In the genomic region with DNA sequence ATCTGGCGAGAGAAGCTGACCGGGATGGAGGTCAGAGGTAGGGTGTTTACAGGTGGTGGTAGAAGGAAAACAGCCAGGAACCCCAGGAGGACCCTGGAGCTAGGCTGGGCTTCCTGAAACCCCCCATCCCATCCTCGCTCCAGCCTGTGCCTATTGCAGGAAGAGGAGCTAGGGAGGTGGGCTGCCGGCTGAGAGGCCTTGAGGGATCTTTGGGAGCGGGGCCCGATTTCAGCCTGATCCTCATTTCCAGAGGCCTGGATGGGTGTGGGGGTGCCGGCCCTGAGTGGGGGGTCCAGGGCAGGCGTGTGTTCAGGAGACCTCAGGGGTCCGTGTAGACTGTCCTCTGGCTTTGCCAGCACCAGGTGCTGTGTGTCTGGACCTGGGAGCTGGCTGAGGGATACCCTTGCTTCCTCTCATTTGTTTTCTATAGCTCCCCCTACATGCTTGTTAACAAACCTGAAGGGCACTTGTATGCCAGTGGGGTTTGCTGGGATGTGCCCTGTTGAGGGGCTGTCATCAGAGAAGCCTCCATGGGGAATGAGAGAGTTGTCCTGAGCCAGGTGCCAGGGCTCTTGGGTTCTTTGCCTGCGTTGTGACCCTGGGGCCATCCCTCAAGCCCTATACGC, we compare ENCODE assay signal across 1 cellular context.
TF ChIP-seq lines count a peak whose summit lies in the region.

No MANE protein-coding gene starts in this region.

TF ChIP-seq in SK-N-SH treated with all-trans-retinoic acid at 6 μM for 48 hours, 23 proteins besides CTCF, POLR2A, EP300 and RAD21 (continued from another document):
- TF ChIP-seq BACH2 (CRISPR knock-in tag; IDR thresholded peaks at IDR 0.05; ENCODE audit: borderline replicate concordance) (no peak), ARNTL (CRISPR knock-in tag; IDR thresholded peaks at IDR 0.05; ENCODE audit: borderline replicate concordance, low read depth) (no peak)
- TF ChIP-seq, protein P1, sequence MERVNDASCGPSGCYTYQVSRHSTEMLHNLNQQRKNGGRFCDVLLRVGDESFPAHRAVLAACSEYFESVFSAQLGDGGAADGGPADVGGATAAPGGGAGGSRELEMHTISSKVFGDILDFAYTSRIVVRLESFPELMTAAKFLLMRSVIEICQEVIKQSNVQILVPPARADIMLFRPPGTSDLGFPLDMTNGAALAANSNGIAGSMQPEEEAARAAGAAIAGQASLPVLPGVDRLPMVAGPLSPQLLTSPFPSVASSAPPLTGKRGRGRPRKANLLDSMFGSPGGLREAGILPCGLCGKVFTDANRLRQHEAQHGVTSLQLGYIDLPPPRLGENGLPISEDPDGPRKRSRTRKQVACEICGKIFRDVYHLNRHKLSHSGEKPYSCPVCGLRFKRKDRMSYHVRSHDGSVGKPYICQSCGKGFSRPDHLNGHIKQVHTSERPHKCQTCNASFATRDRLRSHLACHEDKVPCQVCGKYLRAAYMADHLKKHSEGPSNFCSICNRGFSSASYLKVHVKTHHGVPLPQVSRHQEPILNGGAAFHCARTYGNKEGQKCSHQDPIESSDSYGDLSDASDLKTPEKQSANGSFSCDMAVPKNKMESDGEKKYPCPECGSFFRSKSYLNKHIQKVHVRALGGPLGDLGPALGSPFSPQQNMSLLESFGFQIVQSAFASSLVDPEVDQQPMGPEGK (CRISPR knock-in tag; IDR thresholded peaks at IDR 0.05; ENCODE audit: borderline replicate concordance): no peak
